Comparison of ENCODE assay signal across 29 cellular contexts in the genomic region with DNA sequence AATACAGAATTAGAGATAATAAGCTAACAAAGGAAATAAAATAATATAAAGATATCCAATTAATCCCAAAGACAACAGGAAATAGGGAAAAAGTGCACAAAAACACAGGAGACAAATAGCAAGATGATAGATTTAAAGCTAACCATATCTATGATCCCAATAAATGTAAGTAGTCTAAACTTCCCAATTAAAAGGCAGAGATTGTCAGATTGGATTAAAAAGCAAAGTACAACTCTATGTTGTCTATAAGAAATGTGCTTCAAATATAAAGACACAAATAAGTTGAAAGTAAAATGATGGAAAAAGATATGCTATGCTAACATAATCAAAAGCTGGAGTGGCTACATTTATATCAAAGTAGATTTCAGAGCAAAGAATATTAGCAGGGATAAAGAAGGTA.
DNase-seq lines count a peak whose midpoint lies in the region; ATAC-seq, FAIRE-seq and TF ChIP-seq lines count a peak whose summit lies in the region.
"Had no signal": no experiment of that assay in that cellular context is flagged by ENCODE, and none has a peak within 500 bp of the region (broad histone marks: within the 10 kb centered on the region; RNA-seq: fewer than 3 reads in every experiment).

No MANE protein-coding gene starts in this region.

- H3K27ac ChIP-seq in K562 (ENCODE audit: extremely low read depth, low read depth, low read length) = no peak overlapping the region
- H3K27ac ChIP-seq: 22Rv1; A549; BLaER1; BLaER1 treated with 17β-estradiol and CSF1 and Interleukin-3, amounts not matched to agents 10 nM and 100 nM; C4-2B had no signal

- no peak overlapping the region for H3K4me2 ChIP-seq in K562 (ENCODE audit: insufficient read depth, low read length)
- H3K4me2 ChIP-seq: A549; BLaER1; BLaER1 treated with 17β-estradiol and CSF1 and Interleukin-3, amounts not matched to agents 10 nM and 100 nM had no signal

- no peak for FAIRE-seq in K562 (lab: Jason Lieb, UNC)
- FAIRE-seq: A204.1, A549, D721Med had no signal

- CTCF ChIA-PET in K562 (lab: Yijun Ruan, JAX; ENCODE audit: low intra/inter-chr PET ratio) = no interaction called here

- TF ChIP-seq CTCF in K562 (IDR thresholded peaks at IDR 0.05 in 2 of 3, conservative IDR thresholded peaks at IDR 0.05 in 1 of 3; ENCODE audit: insufficient read depth in 2 of 3, low read depth in 1 of 3, low read length in 3 of 3) = no peak

- BruUV-seq in K562 (replicated peaks; lab: Mats Ljungman, UMichigan) = no TSS peak

- no peaks in the 10 kb centered on the region for H3K9me3 ChIP-seq in K562 (replicated peaks; ENCODE audit: control insufficient read depth, insufficient read depth, low read depth, low read length)
- H3K9me3 ChIP-seq: BE2C had no signal

- H3K79me2 ChIP-seq in K562 (ENCODE audit: control insufficient read depth, insufficient read depth, low read length) = no peaks in the 10 kb centered on the region

- no peak for DNase-seq in K562 (ENCODE audit: extremely low read depth in 1 of 4, low spot score in 3 of 4)
- DNase-seq in nucleus accumbens (lab: John Stamatoyannopoulos, UW) = no peak
- DNase-seq: 8988T; ACHN; AML-193; BE2C; C1 segment of cervical spinal cord; Caco-2; Calu3; CD4-positive, alpha-beta memory T cell; CD4-positive, alpha-beta T cell; CD4-positive, CD25-positive, alpha-beta regulatory T cell; CD8-positive, alpha-beta memory T cell; CD8-positive, alpha-beta T cell; COR-L47; DMS 273 treated with DMSO at 0.1 percent for 48 hours; DMS153; DMS53; DMS79; DMS79 treated with DMSO at 0.1 percent for 48 hours; DND-41; EL had no signal

- TF ChIP-seq RAD21 in K562 (CRISPR knock-in tag; conservative IDR thresholded peaks at IDR 0.05 in 1 of 2, IDR thresholded peaks at IDR 0.05 in 1 of 2) = no peak

- no peak overlapping the region for H2AFZ ChIP-seq in K562 (ENCODE audit: low read depth, low read length)

- H3K27me3 ChIP-seq in K562 (ENCODE audit: control insufficient read depth in 2 of 2, insufficient read depth in 2 of 2, low read length in 2 of 2) = peaks cover 0 to 9% of the 10 kb centered on the region in 2 experiments; a peak in 1 of 5 replicates
- H3K27me3 ChIP-seq: BE2C; BLaER1; BLaER1 treated with 17β-estradiol and CSF1 and Interleukin-3, amounts not matched to agents 10 nM and 100 nM had no signal

- intact Hi-C loops in K562 (cut with micrococcal nuclease) = no loop called here

- in situ Hi-C loops in K562 (cut with MboI) = no loop called here

- H3K36me3 ChIP-seq in K562 (ENCODE audit: control insufficient read depth, insufficient read depth, low read length) = no peaks in the 10 kb centered on the region
- H3K36me3 ChIP-seq: BE2C, BLaER1 had no signal

- no peaks in the 10 kb centered on the region for H3K9me1 ChIP-seq in K562 (ENCODE audit: control insufficient read depth, insufficient read depth, low read length)

- POLR2A ChIA-PET in K562 (lab: Yijun Ruan, JAX) = no interaction called here

- TF ChIP-seq EP300 in K562 (IDR thresholded peaks at IDR 0.05; ENCODE audit: low read length) = no peak

- no peaks in the 10 kb centered on the region for H4K20me1 ChIP-seq in K562 (replicated peaks; ENCODE audit: control insufficient read depth, insufficient read depth, low read length)
- H4K20me1 ChIP-seq: BLaER1; BLaER1 treated with 17β-estradiol and CSF1 and Interleukin-3, amounts not matched to agents 10 nM and 100 nM had no signal

- no peak overlapping the region for H3K4me3 ChIP-seq in K562
- H3K4me3 ChIP-seq: A549; BLaER1; BLaER1 treated with 17β-estradiol and CSF1 and Interleukin-3, amounts not matched to agents 10 nM and 100 nM had no signal

- no peak for ATAC-seq in K562
- ATAC-seq: A549; CD8-positive, alpha-beta T cell had no signal

- TF ChIP-seq POLR2A in K562 (conservative IDR thresholded peaks at IDR 0.05) = no peak

- H3K9ac ChIP-seq in K562 (ENCODE audit: insufficient read depth in 1 of 2, low read depth in 2 of 2, low read length in 2 of 2) = no peak overlapping the region
- H3K9ac ChIP-seq: BLaER1; BLaER1 treated with 17β-estradiol and CSF1 and Interleukin-3, amounts not matched to agents 10 nM and 100 nM had no signal

- no peaks in the 10 kb centered on the region for H3K4me1 ChIP-seq in K562 (replicated peaks in 1 of 2; ENCODE audit: control insufficient read depth in 2 of 2, insufficient read depth in 2 of 2, low read length in 2 of 2)
- H3K4me1 ChIP-seq: A549; BE2C; BLaER1; BLaER1 treated with 17β-estradiol and CSF1 and Interleukin-3, amounts not matched to agents 10 nM and 100 nM; Caco-2 had no signal

TF ChIP-seq in K562, 482 proteins besides CTCF, POLR2A, EP300 and RAD21:
- TF ChIP-seq ZNF507 (tag; conservative IDR thresholded peaks at IDR 0.05) (peak; percentile 94), MYBL2 (IDR thresholded peaks at IDR 0.05; ENCODE audit: low read depth) (no peak), MYBL2 (CRISPR knock-in tag; IDR thresholded peaks at IDR 0.05; ENCODE audit: borderline replicate concordance) (no peak)
- TF ChIP-seq, protein P1, sequence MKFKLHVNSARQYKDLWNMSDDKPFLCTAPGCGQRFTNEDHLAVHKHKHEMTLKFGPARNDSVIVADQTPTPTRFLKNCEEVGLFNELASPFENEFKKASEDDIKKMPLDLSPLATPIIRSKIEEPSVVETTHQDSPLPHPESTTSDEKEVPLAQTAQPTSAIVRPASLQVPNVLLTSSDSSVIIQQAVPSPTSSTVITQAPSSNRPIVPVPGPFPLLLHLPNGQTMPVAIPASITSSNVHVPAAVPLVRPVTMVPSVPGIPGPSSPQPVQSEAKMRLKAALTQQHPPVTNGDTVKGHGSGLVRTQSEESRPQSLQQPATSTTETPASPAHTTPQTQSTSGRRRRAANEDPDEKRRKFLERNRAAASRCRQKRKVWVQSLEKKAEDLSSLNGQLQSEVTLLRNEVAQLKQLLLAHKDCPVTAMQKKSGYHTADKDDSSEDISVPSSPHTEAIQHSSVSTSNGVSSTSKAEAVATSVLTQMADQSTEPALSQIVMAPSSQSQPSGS (CRISPR knock-in tag; IDR thresholded peaks at IDR 0.05) = no peak
